In the genomic region with DNA sequence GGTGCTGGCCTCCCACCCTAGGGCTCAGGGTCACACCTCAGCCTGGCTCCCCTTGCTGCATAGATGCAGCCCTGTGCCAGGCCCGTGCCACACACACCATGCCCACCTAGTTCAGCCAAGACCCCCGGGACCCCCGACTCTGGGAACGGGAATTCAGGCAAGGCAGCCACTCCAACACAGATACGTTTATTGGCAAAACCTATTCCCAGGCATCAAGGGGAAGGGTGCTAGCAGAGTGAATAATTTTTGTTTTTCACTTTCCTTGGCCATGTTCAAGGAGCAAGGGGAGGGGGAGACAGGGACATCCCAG, we compare ENCODE assay signal across 19 cellular contexts. TPM values are rescaled to one million over a fixed set of nuclear protein-coding genes. Genes with fewer than 3 reads are reported as not detected.
"Had no signal": no experiment of that assay in that cellular context is flagged by ENCODE, and none has a peak within 500 bp of the region (broad histone marks: within the 10 kb centered on the region; RNA-seq: fewer than 3 reads in every experiment).

No MANE protein-coding gene starts in this region.

- H2AFZ ChIP-seq: hepatocyte had no signal

- H3K27me3 Mint-ChIP-seq: activated T-helper 17 cell treated with anti-CD3 and anti-CD28 coated beads, Interleukin-2, amount 50 U/mL, for 72 hours had no signal

- H3K27ac Mint-ChIP-seq: WTC11 had no signal

- DNase-seq: activated CD4-positive, alpha-beta T cell treated with anti-CD3 and anti-CD28 coated beads for 48 hours; activated naive CD4-positive, alpha-beta T cell treated with anti-CD3 and anti-CD28 coated beads for 36 hours; mesenchymal stem cell had no signal

- H3K4me3 ChIP-seq: esophagus muscularis mucosa, hepatocyte, thoracic aorta had no signal

- H3K4me3 Mint-ChIP-seq: activated naive CD4-positive, alpha-beta T cell treated with anti-CD3 and anti-CD28 coated beads for 36 hours; activated T-helper 17 cell treated with anti-CD3 and anti-CD28 coated beads, Interleukin-2, amount 50 U/mL, for 72 hours; neural crest cell; WTC11 had no signal

- H3K36me3 Mint-ChIP-seq: WTC11 had no signal

- ATAC-seq: activated T-helper 17 cell treated with anti-CD3 and anti-CD28 coated beads, Interleukin-2, amount 50 U/mL, for 72 hours; WTC11 had no signal

- H3K4me2 ChIP-seq: hepatocyte had no signal

- H3K79me2 ChIP-seq: hepatocyte had no signal

- H3K27me3 ChIP-seq: esophagus muscularis mucosa, hepatocyte had no signal

- H3K9me3 Mint-ChIP-seq: activated naive CD4-positive, alpha-beta T cell treated with anti-CD3 and anti-CD28 coated beads for 36 hours; activated T-helper 17 cell treated with anti-CD3 and anti-CD28 coated beads, Interleukin-2, amount 50 U/mL, for 72 hours; neural crest cell; WTC11 had no signal

- H3K27ac ChIP-seq: esophagus muscularis mucosa, hepatocyte, thoracic aorta had no signal

- H3K36me3 ChIP-seq: esophagus muscularis mucosa, thoracic aorta had no signal

- H3K4me1 Mint-ChIP-seq: activated T-helper 17 cell treated with anti-CD3 and anti-CD28 coated beads, Interleukin-2, amount 50 U/mL, for 72 hours; neural crest cell had no signal

- H3K9me3 ChIP-seq: esophagus muscularis mucosa, thoracic aorta had no signal

RNA-seq across cellular contexts. Expression of a gene that starts 19.8 kb away (rescaled TPM):
- total RNA-seq: activated naive CD4-positive, alpha-beta T cell treated with anti-CD3 and anti-CD28 coated beads for 36 hours; activated T-helper 17 cell treated with anti-CD3 and anti-CD28 coated beads, Interleukin-2, amount 50 U/mL, for 72 hours; astrocyte; bronchial epithelial cell; chondrocyte; dermis microvascular lymphatic vessel endothelial cell; glomerular endothelial cell; hepatocyte; left ventricle myocardium superior; neural crest cell; osteocyte; pulmonary artery endothelial cell; T-helper 1 cell treated with Interleukin-12 subunit alpha and Interleukin-12 subunit beta and Interleukin-4 antibody, amounts not matched to agents 30 ng/mL and 1 ng/mL, for 36 hours; WTC11 had no signal
- polyA plus RNA-seq: hepatocyte, keratinocyte had no signal
